In the genomic region with DNA sequence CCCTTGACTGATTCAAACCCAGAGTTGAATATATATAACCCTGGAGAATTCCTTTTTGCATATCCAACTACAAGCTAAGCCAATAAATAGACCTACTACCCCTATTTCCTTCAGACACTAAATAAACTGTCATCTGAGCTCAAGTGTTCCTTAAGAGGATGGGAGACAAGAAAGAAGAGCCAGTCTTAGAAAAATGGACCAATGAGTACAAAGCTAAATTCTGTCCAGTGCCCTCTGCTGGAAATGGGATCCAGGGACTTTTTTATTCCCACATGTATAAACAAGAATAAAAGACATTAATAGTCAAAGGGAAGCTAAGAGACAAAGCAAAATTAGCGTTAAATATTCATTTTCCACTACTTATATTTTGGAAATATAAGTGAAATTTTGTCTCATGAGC, we compare ENCODE assay signal across 9 cellular contexts. TPM values are rescaled to one million over a fixed set of nuclear protein-coding genes. Genes with fewer than 3 reads are reported as not detected.
DNase-seq lines count a peak whose midpoint lies in the region; ATAC-seq and TF ChIP-seq lines count a peak whose summit lies in the region.
"Had no signal": no experiment of that assay in that cellular context is flagged by ENCODE, and none has a peak within 500 bp of the region (broad histone marks: within the 10 kb centered on the region; RNA-seq: fewer than 3 reads in every experiment).

No MANE protein-coding gene starts in this region.

- H3K27ac Mint-ChIP-seq in activated CD4-positive, alpha-beta T cell treated with anti-CD3 and anti-CD28 coated beads for 36 hours, result peak overlapping the region; percentile 39
- peak overlapping the region; percentile 69 for H3K27ac Mint-ChIP-seq in stimulated activated memory B cell treated with anti-CD40 and anti-IgM and Interleukin-4, amounts not matched to agents 10 μg/mL and 1 μg/mL and 100 μg/mL, for 72 hours
- no peak overlapping the region for H3K27ac Mint-ChIP-seq in activated naive CD4-positive, alpha-beta T cell treated with anti-CD3 and anti-CD28 coated beads, Interleukin-2, amount 50 U/mL, for 72 hours

- H4K20me1 ChIP-seq in fibroblast of lung (ENCODE audit: control insufficient read depth, extremely low read depth, insufficient read depth, low read length), result no peaks in the 10 kb centered on the region

- POLR2A ChIA-PET in activated CD4-positive, alpha-beta T cell treated with anti-CD3 and anti-CD28 coated beads for 36 hours (lab: Charles Lee), result interaction anchor here (1.4 to 1.9 kb wide), 2 partner anchors 22 to 105 kb away, joined by 3 to 9 read pairs; a partner anchor contains a TSS

- no peaks in the 10 kb centered on the region for H3K9me3 ChIP-seq in fibroblast of lung (ENCODE audit: control insufficient read depth, insufficient read depth, low read depth, low read length)
- H3K9me3 ChIP-seq: colonic mucosa had no signal

- H3K36me3 Mint-ChIP-seq in activated CD4-positive, alpha-beta T cell treated with anti-CD3 and anti-CD28 coated beads for 36 hours (ENCODE audit: low read depth), result peaks cover 87% of the 10 kb centered on the region
- H3K36me3 Mint-ChIP-seq in stimulated activated memory B cell treated with anti-CD40 and anti-IgM and Interleukin-4, amounts not matched to agents 10 μg/mL and 1 μg/mL and 100 μg/mL, for 72 hours, result peaks cover 71% of the 10 kb centered on the region
- H3K36me3 Mint-ChIP-seq in activated naive CD4-positive, alpha-beta T cell treated with anti-CD3 and anti-CD28 coated beads, Interleukin-2, amount 50 U/mL, for 72 hours, result peaks cover 69 to 73% of the 10 kb centered on the region in 2 donors

- no peak overlapping the region for H3K4me3 ChIP-seq in fibroblast of lung (replicated peaks in 1 of 4; ENCODE audit: control extremely low read depth in 1 of 4, insufficient read depth in 1 of 4, low read depth in 3 of 4, low read length in 4 of 4)
- H3K4me3 ChIP-seq: colonic mucosa had no signal

- CTCF ChIA-PET in activated CD4-positive, alpha-beta T cell treated with anti-CD3 and anti-CD28 coated beads for 36 hours (lab: Charles Lee), result interaction anchor here (0.5 to 3.8 kb wide), 10 partner anchors 8 to 588 kb away, joined by 3 to 39 read pairs (median 6); no protein-coding TSS in a partner anchor

- DNase-seq in activated CD4-positive, alpha-beta T cell treated with anti-CD3 and anti-CD28 coated beads for 36 hours, result no peak
- DNase-seq in activated CD4-positive, alpha-beta T cell treated with anti-CD3 and anti-CD28 coated beads, Interleukin-2, amount 50 U/mL, for 1 hour, result no peak
- DNase-seq in RPMI7951 (ENCODE audit: low read depth) (peak; percentile 35), fibroblast of lung (ENCODE audit: low read depth in 2 of 2) (peak; percentile 29 to 68), H4 (ENCODE audit: low spot score) (no peak)
- DNase-seq in activated naive CD4-positive, alpha-beta T cell treated with anti-CD3 and anti-CD28 coated beads, Interleukin-2, amount 50 U/mL, for 72 hours (ENCODE audit: low spot score in 2 of 2), result no peak
- DNase-seq: colonic mucosa had no signal

- H3K79me2 ChIP-seq in fibroblast of lung (ENCODE audit: control insufficient read depth, insufficient read depth, low read length), result peaks cover 25% of the 10 kb centered on the region

- no peaks in the 10 kb centered on the region for H3K27me3 Mint-ChIP-seq in activated CD4-positive, alpha-beta T cell treated with anti-CD3 and anti-CD28 coated beads for 36 hours
- H3K27me3 Mint-ChIP-seq in stimulated activated memory B cell treated with anti-CD40 and anti-IgM and Interleukin-4, amounts not matched to agents 10 μg/mL and 1 μg/mL and 100 μg/mL, for 72 hours, result no peaks in the 10 kb centered on the region

- peaks cover 59% of the 10 kb centered on the region for H3K4me1 Mint-ChIP-seq in activated CD4-positive, alpha-beta T cell treated with anti-CD3 and anti-CD28 coated beads for 36 hours
- H3K4me1 Mint-ChIP-seq in stimulated activated memory B cell treated with anti-CD40 and anti-IgM and Interleukin-4, amounts not matched to agents 10 μg/mL and 1 μg/mL and 100 μg/mL, for 72 hours, result peaks cover 60% of the 10 kb centered on the region

- no peak overlapping the region for H3K4me3 Mint-ChIP-seq in activated CD4-positive, alpha-beta T cell treated with anti-CD3 and anti-CD28 coated beads for 36 hours
- H3K4me3 Mint-ChIP-seq in stimulated activated memory B cell treated with anti-CD40 and anti-IgM and Interleukin-4, amounts not matched to agents 10 μg/mL and 1 μg/mL and 100 μg/mL, for 72 hours, result no peak overlapping the region

- peaks cover 13% of the 10 kb centered on the region for H3K4me1 ChIP-seq in fibroblast of lung (ENCODE audit: control insufficient read depth, extremely low read depth, insufficient read depth, low read length)

- no peak overlapping the region for H3K27ac ChIP-seq in fibroblast of lung (ENCODE audit: insufficient read depth, low read length)
- H3K27ac ChIP-seq: colonic mucosa had no signal

- ATAC-seq in activated CD4-positive, alpha-beta T cell treated with anti-CD3 and anti-CD28 coated beads for 36 hours, result no peak
- ATAC-seq in stimulated activated memory B cell treated with anti-CD40 and anti-IgM and Interleukin-4, amounts not matched to agents 10 μg/mL and 1 μg/mL and 100 μg/mL, for 72 hours, result no peak
- no peak for ATAC-seq in GM19324 (IDR thresholded peaks at IDR 0.05; ENCODE audit: low FRiP score, unreplicated experiment)
- ATAC-seq in activated naive CD4-positive, alpha-beta T cell treated with anti-CD3 and anti-CD28 coated beads, Interleukin-2, amount 50 U/mL, for 72 hours, result no peak

- TF ChIP-seq CTCF in fibroblast of lung (conservative IDR thresholded peaks at IDR 0.05 in 1 of 2, IDR thresholded peaks at IDR 0.05 in 1 of 2; ENCODE audit: low read depth in 1 of 2, low read length in 2 of 2), result peak; percentile 29 to 56

- H3K36me3 ChIP-seq in fibroblast of lung (ENCODE audit: control insufficient read depth, insufficient read depth, low read length), result peaks cover 5% of the 10 kb centered on the region

- intact Hi-C loops in activated CD4-positive, alpha-beta T cell treated with anti-CD3 and anti-CD28 coated beads for 36 hours (cut with DNase I, micrococcal nuclease), result loop anchor here (1.0 to 10.0 kb wide), 4 partner anchors 15 to 1053 kb away; a partner anchor contains a TSS

- no peaks in the 10 kb centered on the region for H3K27me3 ChIP-seq in fibroblast of lung (ENCODE audit: control insufficient read depth, insufficient read depth, low read length)
- H3K27me3 ChIP-seq: colonic mucosa had no signal

- H2AFZ ChIP-seq in fibroblast of lung (ENCODE audit: low read length), result no peak overlapping the region

- no peak overlapping the region for H3K4me2 ChIP-seq in fibroblast of lung (ENCODE audit: extremely low read depth, insufficient read depth, low read length)

- H3K9me3 Mint-ChIP-seq in activated CD4-positive, alpha-beta T cell treated with anti-CD3 and anti-CD28 coated beads for 36 hours (ENCODE audit: low read depth), result no peaks in the 10 kb centered on the region
- H3K9me3 Mint-ChIP-seq in stimulated activated memory B cell treated with anti-CD40 and anti-IgM and Interleukin-4, amounts not matched to agents 10 μg/mL and 1 μg/mL and 100 μg/mL, for 72 hours, result no peaks in the 10 kb centered on the region
- no peaks in the 10 kb centered on the region for H3K9me3 Mint-ChIP-seq in activated naive CD4-positive, alpha-beta T cell treated with anti-CD3 and anti-CD28 coated beads, Interleukin-2, amount 50 U/mL, for 72 hours

- no peak overlapping the region for H3K9ac ChIP-seq in fibroblast of lung (ENCODE audit: insufficient read depth, low read length)

RNA-seq across cellular contexts. Expression of a gene that starts 4.8 kb away (rescaled TPM):
- 10 to 100 TPM; 75.6 to 100.0 TPM for total RNA-seq in activated CD4-positive, alpha-beta T cell treated with anti-CD3 and anti-CD28 coated beads for 36 hours
- 20.8 and 36.8 TPM in 2 replicates for total RNA-seq in RPMI7951 (2014; rRNA removed; shearing (Covaris generic))
- 18.2 and 28.2 TPM in 2 replicates for total RNA-seq in fibroblast of lung
- polyA plus RNA-seq in fibroblast of lung, result 25.2 and 35.5 TPM in 2 replicates
- 23.7 and 25.5 TPM in 2 replicates for polyA plus RNA-seq in fibroblast of lung (2012)
- 41.8 and 43.9 TPM in 2 replicates for polyA minus RNA-seq in fibroblast of lung (ENCODE audit: low replicate concordance)
- 14.8 and 15.9 TPM in 2 replicates for total RNA-seq in H4 (2014; rRNA removed; shearing (Covaris generic))
- total RNA-seq in activated naive CD4-positive, alpha-beta T cell treated with anti-CD3 and anti-CD28 coated beads, Interleukin-2, amount 50 U/mL, for 72 hours, result 10 to 100 TPM; 92.1 to 96.8 TPM

RNA-seq across cellular contexts. Expression of a gene that starts 5.4 kb away (rescaled TPM):
- total RNA-seq in activated CD4-positive, alpha-beta T cell treated with anti-CD3 and anti-CD28 coated beads for 36 hours, result 100 to 1,000 TPM; 111 to 114 TPM
- 78.4 and 122 TPM in 2 replicates for total RNA-seq in RPMI7951 (2014; rRNA removed; shearing (Covaris generic))
- total RNA-seq in fibroblast of lung, result 76.8 and 85.5 TPM in 2 replicates
- 53.1 and 79.5 TPM in 2 replicates for polyA plus RNA-seq in fibroblast of lung
- polyA plus RNA-seq in fibroblast of lung (2012), result 43.1 and 62.7 TPM in 2 replicates
- polyA minus RNA-seq in fibroblast of lung (ENCODE audit: low replicate concordance), result 51.0 and 75.7 TPM in 2 replicates
- total RNA-seq in H4 (2014; rRNA removed; shearing (Covaris generic)), result 72.6 and 141 TPM in 2 replicates
- total RNA-seq in activated naive CD4-positive, alpha-beta T cell treated with anti-CD3 and anti-CD28 coated beads, Interleukin-2, amount 50 U/mL, for 72 hours, result 100 to 1,000 TPM in 1 of 2 donors, 10 to 100 TPM in 1; 99.8 to 100 TPM

RNA-seq across cellular contexts. Expression of a gene that starts 14.5 kb away (rescaled TPM):
- total RNA-seq in activated CD4-positive, alpha-beta T cell treated with anti-CD3 and anti-CD28 coated beads for 36 hours, result 1 to 10 TPM; 7.1 to 9.2 TPM
- total RNA-seq in RPMI7951 (2014; rRNA removed; shearing (Covaris generic)), result 7.7 and 11.3 TPM in 2 replicates
- 3.9 and 5.1 TPM in 2 replicates for total RNA-seq in fibroblast of lung
- 6.8 and 8.8 TPM in 2 replicates for polyA plus RNA-seq in fibroblast of lung
- 5.4 and 8.1 TPM in 2 replicates for polyA plus RNA-seq in fibroblast of lung (2012)
- polyA minus RNA-seq in fibroblast of lung (ENCODE audit: low replicate concordance), result 7.6 and 11.5 TPM in 2 replicates
- total RNA-seq in H4 (2014; rRNA removed; shearing (Covaris generic)), result 7.0 and 8.5 TPM in 2 replicates
- 10 to 100 TPM; 14.5 to 15.1 TPM for total RNA-seq in activated naive CD4-positive, alpha-beta T cell treated with anti-CD3 and anti-CD28 coated beads, Interleukin-2, amount 50 U/mL, for 72 hours

RNA-seq across cellular contexts. Expression of a gene that starts 34.7 kb away (rescaled TPM):
- 10 to 100 TPM; 26.5 to 30.8 TPM for total RNA-seq in activated CD4-positive, alpha-beta T cell treated with anti-CD3 and anti-CD28 coated beads for 36 hours
- 7.1 and 7.4 TPM in 2 replicates for total RNA-seq in RPMI7951 (2014; rRNA removed; shearing (Covaris generic))
- 2.5 and 4.4 TPM in 2 replicates for total RNA-seq in fibroblast of lung
- 3.6 and 6.3 TPM in 2 replicates for polyA plus RNA-seq in fibroblast of lung
- polyA plus RNA-seq in fibroblast of lung (2012), result 6.3 and 10.7 TPM in 2 replicates
- polyA minus RNA-seq in fibroblast of lung (ENCODE audit: low replicate concordance), result 10.6 and 19.9 TPM in 2 replicates
- 2.9 and 6.0 TPM in 2 replicates for total RNA-seq in H4 (2014; rRNA removed; shearing (Covaris generic))
- total RNA-seq in activated naive CD4-positive, alpha-beta T cell treated with anti-CD3 and anti-CD28 coated beads, Interleukin-2, amount 50 U/mL, for 72 hours, result 10 to 100 TPM; 20.5 to 81.5 TPM

RNA-seq across cellular contexts. Expression of a gene that starts 41.0 kb away (rescaled TPM):
- 100 to 1,000 TPM in 1 of 2 experiments, 10 to 100 TPM in 1; 100.0 to 105 TPM for total RNA-seq in activated CD4-positive, alpha-beta T cell treated with anti-CD3 and anti-CD28 coated beads for 36 hours
- 38.9 and 42.9 TPM in 2 replicates for total RNA-seq in RPMI7951 (2014; rRNA removed; shearing (Covaris generic))
- total RNA-seq in fibroblast of lung, result 35.5 and 37.2 TPM in 2 replicates
- polyA plus RNA-seq in fibroblast of lung, result 49.2 and 62.6 TPM in 2 replicates
- 74.7 and 79.2 TPM in 2 replicates for polyA plus RNA-seq in fibroblast of lung (2012)
- polyA minus RNA-seq in fibroblast of lung (ENCODE audit: low replicate concordance), result 81.9 and 133 TPM in 2 replicates
- 30.7 and 46.7 TPM in 2 replicates for total RNA-seq in H4 (2014; rRNA removed; shearing (Covaris generic))
- 10 to 100 TPM; 84.7 to 91.3 TPM for total RNA-seq in activated naive CD4-positive, alpha-beta T cell treated with anti-CD3 and anti-CD28 coated beads, Interleukin-2, amount 50 U/mL, for 72 hours

Comparison
In these comparisons a context has a peak if more than half of its experiments do, and no peak if none do; other contexts are left out.
1. DNase-seq: peak in RPMI7951 (single experiment) and fibroblast of lung (2 of 2); none in activated CD4-positive, alpha-beta T cell treated with anti-CD3 and anti-CD28 coated beads for 36 hours (single experiment), activated CD4-positive, alpha-beta T cell treated with anti-CD3 and anti-CD28 coated beads, Interleukin-2, amount 50 U/mL, for 1 hour (single experiment), H4 (single experiment) and activated naive CD4-positive, alpha-beta T cell treated with anti-CD3 and anti-CD28 coated beads, Interleukin-2, amount 50 U/mL, for 72 hours (0 of 2).
2. H3K27ac Mint-ChIP-seq: peak in activated CD4-positive, alpha-beta T cell treated with anti-CD3 and anti-CD28 coated beads for 36 hours (single experiment) and stimulated activated memory B cell treated with anti-CD40 and anti-IgM and Interleukin-4, amounts not matched to agents 10 μg/mL and 1 μg/mL and 100 μg/mL, for 72 hours (single experiment); none in activated naive CD4-positive, alpha-beta T cell treated with anti-CD3 and anti-CD28 coated beads, Interleukin-2, amount 50 U/mL, for 72 hours (0 of 2).